In the genomic region with DNA sequence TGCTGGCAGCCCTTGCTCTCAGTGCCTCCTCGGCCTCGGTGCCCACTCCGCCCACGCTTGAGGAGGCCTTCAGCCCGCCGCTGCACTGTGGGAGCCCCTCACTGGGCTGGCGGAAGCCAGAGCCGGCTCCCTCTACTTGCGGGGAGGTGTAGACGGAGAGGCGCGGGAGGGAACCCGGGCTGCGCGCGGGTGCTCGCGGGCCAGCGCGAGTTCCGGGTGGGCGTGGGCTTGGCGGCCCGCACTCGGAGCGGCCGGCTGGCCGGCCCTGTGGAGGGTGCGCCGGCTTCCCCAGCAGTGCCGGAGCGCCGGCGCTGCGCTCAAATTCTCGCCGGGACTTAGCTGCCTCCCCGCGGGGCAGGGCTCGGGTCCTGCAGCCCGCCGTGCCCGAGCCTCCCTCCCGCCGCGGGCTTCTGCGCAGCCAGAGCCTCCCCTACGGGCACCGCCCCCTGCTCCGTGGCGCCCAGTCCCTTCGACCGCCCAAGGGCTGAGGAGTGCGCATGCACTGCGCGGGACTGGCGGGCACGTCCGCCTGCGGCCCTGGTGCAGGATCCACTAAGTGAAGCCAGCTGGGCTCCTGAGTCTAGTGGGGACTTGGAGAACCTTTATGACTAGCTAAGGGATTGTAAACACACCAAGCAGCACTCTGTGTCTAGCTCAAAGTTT, we compare ENCODE assay signal across 16 cellular contexts.
DNase-seq lines count a peak whose midpoint lies in the region; ATAC-seq and TF ChIP-seq lines count a peak whose summit lies in the region.
"Had no signal": no experiment of that assay in that cellular context is flagged by ENCODE, and none has a peak within 500 bp of the region (broad histone marks: within the 10 kb centered on the region; RNA-seq: fewer than 3 reads in every experiment).

No MANE protein-coding gene starts in this region.

- intact Hi-C loops in left cardiac atrium (cut with DNase I): no loop called here

- no peaks in the 10 kb centered on the region for H3K27me3 ChIP-seq in cardiac muscle cell
- peaks cover 2% of the 10 kb centered on the region for H3K27me3 ChIP-seq in iPS-15b (ENCODE audit: control insufficient read depth, insufficient read depth, low read length)
- no peaks in the 10 kb centered on the region for H3K27me3 ChIP-seq in thoracic aorta (replicated peaks; ENCODE audit: insufficient read depth)
- H3K27me3 ChIP-seq: heart left ventricle had no signal

- TF ChIP-seq CTCF in cardiac muscle cell (IDR thresholded peaks at IDR 0.05; ENCODE audit: low read depth, low read length) (no peak), thoracic aorta (IDR thresholded peaks at IDR 0.05) (no peak), RWPE1 (conservative IDR thresholded peaks at IDR 0.05; ENCODE audit: low read depth) (no peak)

- H3K4me1 ChIP-seq in cardiac muscle cell (ENCODE audit: low read depth) (no peaks in the 10 kb centered on the region), iPS-15b (ENCODE audit: control insufficient read depth, insufficient read depth, low read length) (no peaks in the 10 kb centered on the region), thoracic aorta (ENCODE audit: control insufficient read depth in 1 of 2, low read depth in 2 of 2) (peaks cover 0 to under 1% of the 10 kb centered on the region in 2 donors)
- H3K4me1 ChIP-seq: heart left ventricle had no signal

- H3K4me3 ChIP-seq in cardiac muscle cell (peak overlapping the region; percentile 44), iPS-15b (ENCODE audit: low read depth, low read length) (peak overlapping the region; percentile 36), thoracic aorta (peak overlapping the region; percentile 11)

- no peak overlapping the region for H3K27ac Mint-ChIP-seq in T-helper 2 cell treated with Interferon-gamma antibody and Interleukin-4, amounts not matched to agents 5 μg/mL and 100 μg/mL, for 36 hours

- H3K9me3 ChIP-seq in cardiac muscle cell (ENCODE audit: low read depth): no peaks in the 10 kb centered on the region
- H3K9me3 ChIP-seq in iPS-15b (ENCODE audit: control insufficient read depth, insufficient read depth, low read length): no peaks in the 10 kb centered on the region
- no peaks in the 10 kb centered on the region for H3K9me3 ChIP-seq in thoracic aorta

- H3K4me3 Mint-ChIP-seq in T-helper 2 cell treated with Interferon-gamma antibody and Interleukin-4, amounts not matched to agents 5 μg/mL and 100 μg/mL, for 36 hours: no peak overlapping the region

- POLR2A ChIA-PET in RWPE1 (lab: Yijun Ruan, JAX; ENCODE audit: low non-redundant PET): no interaction called here

- DNase-seq in cardiac muscle cell (ENCODE audit: low read depth in 1 of 2, low spot score in 1 of 2) (peak; percentile 38 to 77), left cardiac atrium (no peak), NCI-H2227 treated with DMSO at 0.1 percent for 48 hours (lab: John Stamatoyannopoulos, UW) (peak; percentile 1), thoracic aorta (ENCODE audit: low spot score) (no peak), RWPE1 (ENCODE audit: low spot score) (no peak)
- DNase-seq in T-helper 2 cell treated with Interferon-gamma antibody and Interleukin-4, amounts not matched to agents 5 μg/mL and 100 μg/mL, for 36 hours (ENCODE audit: low spot score): no peak
- DNase-seq: activated T-cell treated with anti-CD3 and anti-CD28 coated beads, Interleukin-2, amount 50 U/mL, for 1 hour; DND-41; Karpas-422; mammary epithelial cell; NCI-H187 treated with DMSO at 0.1 percent for 48 hours; NK-92 treated with Interleukin-12 subunit alpha and Interleukin-12 subunit beta, amount 100 ng/mL, for 24 hours had no signal

- no peaks in the 10 kb centered on the region for H3K9me3 Mint-ChIP-seq in T-helper 2 cell treated with Interferon-gamma antibody and Interleukin-4, amounts not matched to agents 5 μg/mL and 100 μg/mL, for 36 hours
- H3K9me3 Mint-ChIP-seq: brain had no signal

- no peaks in the 10 kb centered on the region for H3K36me3 ChIP-seq in cardiac muscle cell
- no peaks in the 10 kb centered on the region for H3K36me3 ChIP-seq in iPS-15b (ENCODE audit: control insufficient read depth, insufficient read depth, low read length)
- no peaks in the 10 kb centered on the region for H3K36me3 ChIP-seq in thoracic aorta
- H3K36me3 ChIP-seq: heart left ventricle had no signal

- ATAC-seq in left cardiac atrium: no peak
- no peak for ATAC-seq in thoracic aorta (ENCODE audit: insufficient number of reproducible peaks, low FRiP score, low read depth)
- ATAC-seq in HG03354 (IDR thresholded peaks at IDR 0.05; ENCODE audit: poor library complexity, severe bottlenecking, unreplicated experiment): no peak

- no peak overlapping the region for H3K9ac ChIP-seq in iPS-15b (ENCODE audit: low read depth, low read length)

- CTCF ChIA-PET in RWPE1 (lab: Yijun Ruan, JAX): no interaction called here

- H3K27ac ChIP-seq in cardiac muscle cell (no peak overlapping the region), thoracic aorta (no peak overlapping the region), RWPE1 (no peak overlapping the region)
- H3K27ac ChIP-seq: heart left ventricle had no signal

- H3K27me3 Mint-ChIP-seq in T-helper 2 cell treated with Interferon-gamma antibody and Interleukin-4, amounts not matched to agents 5 μg/mL and 100 μg/mL, for 36 hours (ENCODE audit: low read depth): no peaks in the 10 kb centered on the region

- no peaks in the 10 kb centered on the region for H3K4me1 Mint-ChIP-seq in T-helper 2 cell treated with Interferon-gamma antibody and Interleukin-4, amounts not matched to agents 5 μg/mL and 100 μg/mL, for 36 hours (ENCODE audit: low read depth)
- H3K4me1 Mint-ChIP-seq: brain had no signal

- H3K36me3 Mint-ChIP-seq in T-helper 2 cell treated with Interferon-gamma antibody and Interleukin-4, amounts not matched to agents 5 μg/mL and 100 μg/mL, for 36 hours (ENCODE audit: low read depth): no peaks in the 10 kb centered on the region
- H3K36me3 Mint-ChIP-seq: brain had no signal

Comparison
In these comparisons a context has a peak if more than half of its experiments do, and no peak if none do; other contexts are left out.
1. DNase-seq: peak in cardiac muscle cell (2 of 2) and NCI-H2227 treated with DMSO at 0.1 percent for 48 hours (single experiment); none in left cardiac atrium (single experiment), thoracic aorta (single experiment), T-helper 2 cell treated with Interferon-gamma antibody and Interleukin-4, amounts not matched to agents 5 μg/mL and 100 μg/mL, for 36 hours (single experiment) and RWPE1 (single experiment).
2. Peak in every context shown above with its lines, with median percentiles within 50 percentile points of each other: H3K4me3 ChIP-seq.